In genomic region chr10:77921395-77921794, GRCh38 we compare ENCODE assay signal across 18 cellular contexts.
"Had no signal": no experiment of that assay in that cellular context is flagged by ENCODE, and none has a peak within 500 bp of the region (broad histone marks: within the 10 kb centered on the region; RNA-seq: fewer than 3 reads in every experiment).

No MANE protein-coding gene starts in this region.

- ATAC-seq: natural killer cell treated with Interleukin-12 subunit alpha and Interleukin-12 subunit beta and Interleukin-15 and Interleukin-18, amount 100 ng/mL, for 72 hours; T-cell had no signal

- H3K36me3 Mint-ChIP-seq: memory B cell; natural killer cell treated with Interleukin-12 subunit alpha and Interleukin-12 subunit beta and Interleukin-15 and Interleukin-18, amount 100 ng/mL, for 72 hours; T-cell had no signal

- H3K4me3 Mint-ChIP-seq: memory B cell; natural killer cell treated with Interleukin-12 subunit alpha and Interleukin-12 subunit beta and Interleukin-15 and Interleukin-18, amount 100 ng/mL, for 72 hours; stimulated activated naive CD8-positive, alpha-beta T cell treated with anti-CD3 and anti-CD28 coated beads, Interleukin-15, Interleukin-2, amounts not matched to agents 100 ng/mL and 50 ng/mL, for 24 hours; T-cell had no signal

- H3K9me3 ChIP-seq: colonic mucosa, left ventricle myocardium inferior, right lobe of liver, suprapubic skin, upper lobe of left lung had no signal

- H3K27me3 ChIP-seq: colonic mucosa, hepatocyte, right lobe of liver, suprapubic skin, upper lobe of left lung had no signal

- H3K27ac Mint-ChIP-seq: activated T-helper 2 cell treated with anti-CD3 and anti-CD28 coated beads, Interferon-gamma antibody, Interleukin-2, Interleukin-4, amounts not matched to agents 10 μg/mL and 5 μg/mL and 100 μg/mL, durations not matched to agents 14 hours and 24 hours and 36 hours; memory B cell; natural killer cell treated with Interleukin-12 subunit alpha and Interleukin-12 subunit beta and Interleukin-15 and Interleukin-18, amount 100 ng/mL, for 72 hours; stimulated activated naive CD8-positive, alpha-beta T cell treated with anti-CD3 and anti-CD28 coated beads, Interleukin-15, Interleukin-2, amounts not matched to agents 100 ng/mL and 50 ng/mL, for 24 hours; T-cell had no signal

- H3K4me3 ChIP-seq: colonic mucosa, hepatocyte, left ventricle myocardium inferior, right lobe of liver, smooth muscle cell, suprapubic skin, upper lobe of left lung had no signal

- H3K36me3 ChIP-seq: colonic mucosa, left ventricle myocardium inferior, right lobe of liver, suprapubic skin, upper lobe of left lung had no signal

- H3K4me2 ChIP-seq: hepatocyte, smooth muscle cell had no signal

- H3K9me3 Mint-ChIP-seq: activated T-helper 2 cell treated with anti-CD3 and anti-CD28 coated beads, Interferon-gamma antibody, Interleukin-2, Interleukin-4, amounts not matched to agents 10 μg/mL and 5 μg/mL and 100 μg/mL, durations not matched to agents 14 hours and 24 hours and 36 hours; memory B cell; natural killer cell treated with Interleukin-12 subunit alpha and Interleukin-12 subunit beta and Interleukin-15 and Interleukin-18, amount 100 ng/mL, for 72 hours; stimulated activated naive CD8-positive, alpha-beta T cell treated with anti-CD3 and anti-CD28 coated beads, Interleukin-15, Interleukin-2, amounts not matched to agents 100 ng/mL and 50 ng/mL, for 24 hours; T-cell had no signal

- H3K27ac ChIP-seq: colonic mucosa, left ventricle myocardium inferior, suprapubic skin, upper lobe of left lung had no signal

- DNase-seq: activated CD4-positive, alpha-beta T cell treated with anti-CD3 and anti-CD28 coated beads, Interleukin-2, amount 50 U/mL, for 4 hours; activated CD4-positive, CD25-positive, alpha-beta regulatory T cell treated with anti-CD3 and anti-CD28 coated beads, Interleukin-2, amount 50 U/mL, for 72 hours; activated naive CD4-positive, alpha-beta T cell treated with anti-CD3 and anti-CD28 coated beads, Interleukin-2, amount 50 U/mL, for 16 hours; colonic mucosa; kidney; left ventricle myocardium inferior; right lobe of liver; stimulated activated CD4-positive, alpha-beta T cell treated with anti-CD3 and anti-CD28 coated beads, Interleukin-4, amount 100 ng/mL, for 4 hours; T-cell; T-helper 9 cell had no signal
